In the genomic region with DNA sequence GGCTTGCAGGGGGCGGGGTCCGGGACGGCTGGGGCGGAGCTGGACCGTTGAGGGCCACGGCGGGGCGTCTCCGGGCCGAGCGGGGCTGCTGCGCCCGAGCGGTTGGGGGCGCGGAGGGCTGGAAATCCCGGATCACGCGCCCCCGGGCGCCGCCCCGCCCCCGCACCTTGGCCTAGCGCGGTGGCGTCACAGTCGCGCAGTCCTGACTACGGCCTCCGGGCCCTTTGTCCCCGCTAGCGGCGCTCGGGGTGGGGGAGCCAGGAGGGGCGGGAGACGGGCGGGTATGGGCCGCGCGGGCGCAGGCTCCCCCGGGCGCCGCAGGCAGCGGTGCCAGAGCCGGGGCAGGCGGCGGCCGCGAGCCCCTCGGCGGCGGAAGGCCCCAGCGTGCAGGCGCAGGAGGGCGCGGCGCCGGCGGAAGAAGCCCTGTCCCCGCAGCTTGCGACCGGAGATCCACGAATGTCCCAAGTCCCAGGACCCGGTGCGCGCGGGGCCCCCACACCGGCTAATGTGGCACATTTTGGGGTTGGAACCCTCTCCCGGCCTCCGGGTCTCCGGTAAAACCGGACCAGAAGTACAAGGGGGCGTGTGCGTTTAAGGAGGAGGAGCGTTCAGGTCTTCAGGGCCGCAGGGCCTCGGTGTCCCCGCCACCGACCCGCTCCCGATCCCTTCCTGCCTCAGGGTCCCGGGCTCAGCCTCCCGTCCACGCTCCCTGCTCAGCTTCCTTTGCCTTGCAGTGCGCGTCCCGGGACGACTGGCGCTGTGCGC, we compare ENCODE assay signal across 8 cellular contexts. TPM values are rescaled to one million over a fixed set of nuclear protein-coding genes. Genes with fewer than 3 reads are reported as not detected.
A peak's percentile ranks its signal among the peaks of the same experiment; 100 is the strongest.
DNase-seq lines count a peak whose midpoint lies in the region; ATAC-seq and TF ChIP-seq lines count a peak whose summit lies in the region.

No MANE protein-coding gene starts in this region.

- H3K4me3 ChIP-seq in GM08714 (ENCODE audit: low read length) (peak overlapping the region; percentile 85), HFF-Myc (replicated peaks; ENCODE audit: low read depth, low read length) (peak overlapping the region; percentile 63), kidney epithelial cell (ENCODE audit: low read depth, low read length) (peak overlapping the region; percentile 65)

- peak overlapping the region; percentile 78 for H3K27ac Mint-ChIP-seq in chondrocyte (ENCODE audit: unreplicated experiment)

- no peaks in the 10 kb centered on the region for H3K27me3 ChIP-seq in kidney epithelial cell (ENCODE audit: control insufficient read depth, insufficient read depth, low read length)

- H3K4me1 Mint-ChIP-seq in chondrocyte (ENCODE audit: low read depth): peaks cover 49% of the 10 kb centered on the region

- ATAC-seq in activated CD4-positive, CD25-positive, alpha-beta regulatory T cell treated with anti-CD3 and anti-CD28 coated beads, Interleukin-2, amount 50 U/mL, for 24 hours: peak; percentile 33 to 45
- ATAC-seq in GM18858 (IDR thresholded peaks at IDR 0.05; ENCODE audit: unreplicated experiment): no peak

- no peak for DNase-seq in HFF-Myc (ENCODE audit: extremely low read depth, low read depth)
- DNase-seq in NCI-H1105 treated with DMSO at 0.1 percent for 48 hours (lab: John Stamatoyannopoulos, UW): peak; percentile 48
- no peak for DNase-seq in chondrocyte (ENCODE audit: low spot score)
- no peak for DNase-seq in kidney epithelial cell (ENCODE audit: low read depth)
- DNase-seq in stimulated activated CD4-positive, alpha-beta T cell treated with anti-CD3 and anti-CD28 coated beads, Interleukin-12 subunit alpha, Interleukin-12 subunit beta, amount 100 ng/mL, for 4 hours: peak; percentile 66

- H3K9me3 Mint-ChIP-seq in chondrocyte (ENCODE audit: low read depth): peaks cover 2% of the 10 kb centered on the region

- no peaks in the 10 kb centered on the region for H3K27me3 Mint-ChIP-seq in chondrocyte (ENCODE audit: low read depth)

- no peaks in the 10 kb centered on the region for H3K36me3 ChIP-seq in kidney epithelial cell (ENCODE audit: control insufficient read depth, insufficient read depth, low read length)

- TF ChIP-seq CTCF in HFF-Myc (IDR thresholded peaks at IDR 0.05; ENCODE audit: low read depth, low read length, missing control alignments): no peak
- TF ChIP-seq CTCF in chondrocyte (IDR thresholded peaks at IDR 0.05): no peak
- no peak for TF ChIP-seq CTCF in kidney epithelial cell (IDR thresholded peaks at IDR 0.05; ENCODE audit: insufficient read depth, low read length, poor library complexity, severe bottlenecking)

- H3K4me3 Mint-ChIP-seq in chondrocyte (ENCODE audit: unreplicated experiment): peak overlapping the region; percentile 77

- H3K36me3 Mint-ChIP-seq in chondrocyte (ENCODE audit: low read depth): peaks cover 1% of the 10 kb centered on the region

RNA-seq across cellular contexts. Expression of gene GPX4, which starts 0.8 kb away (rescaled TPM):
- total RNA-seq in chondrocyte (240 to 246 TPM (median 245 TPM) in 3 replicates), kidney epithelial cell (538 and 611 TPM in 2 replicates)

RNA-seq across cellular contexts. Expression of gene POLR2E, which starts 9.5 kb away (rescaled TPM):
- total RNA-seq in chondrocyte: 110 to 119 TPM (median 113 TPM) in 3 replicates
- total RNA-seq in kidney epithelial cell: 204 and 267 TPM in 2 replicates

RNA-seq across cellular contexts. Expression of gene ARHGAP45, which starts 37.7 kb away (rescaled TPM):
- total RNA-seq in chondrocyte (0.57 to 1.6 TPM (median 1.0 TPM) in 3 replicates), kidney epithelial cell (1.4 and 4.2 TPM in 2 replicates)

Comparison
In these comparisons a context has a peak if more than half of its experiments do, and no peak if none do; other contexts are left out.
1. DNase-seq: peak in NCI-H1105 treated with DMSO at 0.1 percent for 48 hours (single experiment) and stimulated activated CD4-positive, alpha-beta T cell treated with anti-CD3 and anti-CD28 coated beads, Interleukin-12 subunit alpha, Interleukin-12 subunit beta, amount 100 ng/mL, for 4 hours (single experiment); none in HFF-Myc (single experiment), chondrocyte (single experiment) and kidney epithelial cell (single experiment).
2. Peak in every context shown above with its lines, with median percentiles within 50 percentile points of each other: H3K4me3 ChIP-seq.